In genomic region chr5:174272671-174273070, GRCh38 we compare ENCODE assay signal across 22 cellular contexts.
DNase-seq lines count a peak whose midpoint lies in the region; ATAC-seq, FAIRE-seq and TF ChIP-seq lines count a peak whose summit lies in the region.
"Had no signal": no experiment of that assay in that cellular context is flagged by ENCODE, and none has a peak within 500 bp of the region (broad histone marks: within the 10 kb centered on the region; RNA-seq: fewer than 3 reads in every experiment).

No MANE protein-coding gene starts in this region.

- no peak overlapping the region for H2BK120ac ChIP-seq in H1 (replicated peaks; ENCODE audit: low read depth, low read length)

- TF ChIP-seq CTCF in H1 (IDR thresholded peaks at IDR 0.05; ENCODE audit: control extremely low read depth in 1 of 3, insufficient read depth in 1 of 3, low read depth in 1 of 3, low read length in 3 of 3) = no peak
- TF ChIP-seq CTCF in BE2C (IDR thresholded peaks at IDR 0.05; ENCODE audit: low read depth, low read length) = no peak

- ATAC-seq in GM18909 (IDR thresholded peaks at IDR 0.05; ENCODE audit: poor library complexity, unreplicated experiment) (peak; percentile 21), GM21576 (IDR thresholded peaks at IDR 0.05; ENCODE audit: unreplicated experiment) (peak; percentile 24), HG03064 (IDR thresholded peaks at IDR 0.05; ENCODE audit: low read depth, unreplicated experiment) (peak; percentile 23)
- no peak for ATAC-seq in activated CD4-positive, alpha-beta T cell treated with anti-CD3 and anti-CD28 coated beads for 36 hours

- no peak overlapping the region for H2BK12ac ChIP-seq in H1 (ENCODE audit: low read depth, low read length)

- H3K27me3 ChIP-seq in H1 (replicated peaks in 1 of 4; ENCODE audit: control insufficient read depth in 3 of 4, extremely low read depth in 1 of 4, insufficient read depth in 3 of 4, low read length in 3 of 4) = no peaks in the 10 kb centered on the region; a peak in 1 of 7 replicates
- H3K27me3 ChIP-seq in BE2C = no peaks in the 10 kb centered on the region
- H3K27me3 ChIP-seq: SJCRH30, tibial artery had no signal

- H3K56ac ChIP-seq in H1 (replicated peaks; ENCODE audit: insufficient read length, low read depth, low read length) = no peak overlapping the region

- no peak overlapping the region for H2BK5ac ChIP-seq in H1 (ENCODE audit: low read depth, low read length)

- no peaks in the 10 kb centered on the region for H4K20me1 ChIP-seq in H1 (replicated peaks in 1 of 2; ENCODE audit: control insufficient read depth in 1 of 2, insufficient read depth in 2 of 2, low read length in 2 of 2)

- H3K23me2 ChIP-seq in H1 (ENCODE audit: low read depth, low read length) = no peaks in the 10 kb centered on the region; the same call in 1 of the 2 replicates

- no peak overlapping the region for H3K23ac ChIP-seq in H1 (ENCODE audit: insufficient read length)

- no peak for TF ChIP-seq POLR2A in H1 (IDR thresholded peaks at IDR 0.05; ENCODE audit: control extremely low read depth in 1 of 2, low read depth in 2 of 2, low read length in 2 of 2)

- H3K79me2 ChIP-seq in H1 (ENCODE audit: control insufficient read depth in 1 of 2, insufficient read depth in 2 of 2, low read length in 2 of 2) = no peaks in the 10 kb centered on the region

- CTCF ChIA-PET in H1 (lab: Charles Lee; ENCODE audit: partially characterized antibody) = interaction anchor here (0.6 to 0.8 kb wide), 3 partner anchors 9 to 227 kb away, joined by 3 to 4 read pairs (median 3); no protein-coding TSS in a partner anchor
- CTCF ChIA-PET in activated CD4-positive, alpha-beta T cell treated with anti-CD3 and anti-CD28 coated beads for 36 hours (lab: Charles Lee) = no interaction called here

- peak overlapping the region; percentile 59; the same call in 1 of the 2 replicates for H4K8ac ChIP-seq in H1 (ENCODE audit: extremely low read depth, insufficient read depth, low read length)

- no peak overlapping the region; the same call in 1 of the 2 replicates for H3K18ac ChIP-seq in H1 (ENCODE audit: extremely low read depth, low read length)

- no peak overlapping the region for H4K5ac ChIP-seq in H1 (ENCODE audit: insufficient read length, low read depth, low read length)

- H2AFZ ChIP-seq in H1 (ENCODE audit: low read length) = peak overlapping the region; percentile 67; the same call in 1 of the 2 replicates
- H2AFZ ChIP-seq: PC-9 had no signal

- 0 out of 4 replicates have a peak, but pooled peaks cover 0 to 3% of the 10 kb centered on the region in 2 experiments for H3K9me3 ChIP-seq in H1 (ENCODE audit: insufficient read depth in 2 of 2, low read depth in 1 of 2, low read length in 1 of 2)
- H3K9me3 ChIP-seq in BE2C = no peaks in the 10 kb centered on the region; the same call in 1 of the 2 replicates
- H3K9me3 ChIP-seq: SJCRH30 had no signal

- no peaks in the 10 kb centered on the region for H3K36me3 Mint-ChIP-seq in activated CD4-positive, alpha-beta T cell treated with anti-CD3 and anti-CD28 coated beads for 36 hours (ENCODE audit: low read depth)
- H3K36me3 Mint-ChIP-seq: brain; CD4-positive, alpha-beta memory T cell had no signal

- H3K36me3 ChIP-seq in H1 (ENCODE audit: control insufficient read depth in 2 of 4, insufficient read depth in 4 of 4, low read length in 3 of 4) (no peaks in the 10 kb centered on the region), BE2C (no peaks in the 10 kb centered on the region)
- H3K36me3 ChIP-seq: MG63, SJCRH30, tibial artery had no signal

- TF ChIP-seq RAD21 in H1 (IDR thresholded peaks at IDR 0.05 in 1 of 2, conservative IDR thresholded peaks at IDR 0.05 in 1 of 2; ENCODE audit: low read depth in 2 of 2, low read length in 2 of 2) = no peak

- peaks cover 5% of the 10 kb centered on the region for H3K27me3 Mint-ChIP-seq in activated CD4-positive, alpha-beta T cell treated with anti-CD3 and anti-CD28 coated beads for 36 hours
- H3K27me3 Mint-ChIP-seq: activated CD4-positive, alpha-beta T cell treated with anti-CD3 and anti-CD28 coated beads, Interleukin-2, amount 10 ng/mL, durations not matched to agents 24 days and 14 days had no signal

- FAIRE-seq in H1 (lab: Jason Lieb, UNC) = no peak

- no peak overlapping the region for H3K27ac ChIP-seq in H1 (ENCODE audit: low read depth, low read length)
- H3K27ac ChIP-seq: PC-9, SJCRH30, tibial artery had no signal

- no peak overlapping the region for H2BK20ac ChIP-seq in H1 (ENCODE audit: low read length)

- no peaks in the 10 kb centered on the region for H3K79me1 ChIP-seq in H1 (ENCODE audit: low read depth, low read length)

- H3K4me1 ChIP-seq in H1 (replicated peaks in 1 of 4; ENCODE audit: control insufficient read depth in 3 of 4, insufficient read depth in 4 of 4, low read length in 3 of 4) = no peaks in the 10 kb centered on the region
- no peaks in the 10 kb centered on the region for H3K4me1 ChIP-seq in BE2C
- H3K4me1 ChIP-seq: SJCRH30, tibial artery had no signal

- H3K4me3 ChIP-seq in H1 (ENCODE audit: extremely low read depth in 1 of 4, insufficient read depth in 2 of 4, low read depth in 3 of 4, low read length in 4 of 4) = no peak overlapping the region
- no peak overlapping the region for H3K4me3 ChIP-seq in BE2C (ENCODE audit: low read depth, low read length)
- H3K4me3 ChIP-seq: MG63, PC-9, SJCRH30, tibial artery had no signal

- H4K91ac ChIP-seq in H1 (replicated peaks; ENCODE audit: insufficient read length, low read length) = no peak overlapping the region

- TF ChIP-seq EP300 in H1 (IDR thresholded peaks at IDR 0.05; ENCODE audit: borderline replicate concordance in 1 of 2, low read depth in 2 of 2, low read length in 2 of 2) = no peak

- no peak overlapping the region for H3K4me3 Mint-ChIP-seq in activated CD4-positive, alpha-beta T cell treated with anti-CD3 and anti-CD28 coated beads for 36 hours
- H3K4me3 Mint-ChIP-seq: activated CD4-positive, alpha-beta T cell treated with anti-CD3 and anti-CD28 coated beads, Interleukin-2, amount 10 ng/mL, durations not matched to agents 24 days and 14 days; brain; CD4-positive, alpha-beta memory T cell; stimulated activated naive CD8-positive, alpha-beta T cell treated with anti-CD3 and anti-CD28 coated beads, Interleukin-15, Interleukin-2, amounts not matched to agents 100 ng/mL and 50 ng/mL, for 24 hours; T-helper 1 cell treated with Interleukin-12 subunit alpha and Interleukin-12 subunit beta and Interleukin-4 antibody, amounts not matched to agents 30 μg/mL and 1 μg/mL, for 36 hours had no signal

- intact Hi-C loops in activated CD4-positive, alpha-beta T cell treated with anti-CD3 and anti-CD28 coated beads for 36 hours (cut with DNase I, micrococcal nuclease) = no loop called here

- H3K27ac Mint-ChIP-seq in activated CD4-positive, alpha-beta T cell treated with anti-CD3 and anti-CD28 coated beads for 36 hours = no peak overlapping the region
- H3K27ac Mint-ChIP-seq: activated CD4-positive, alpha-beta T cell treated with anti-CD3 and anti-CD28 coated beads, Interleukin-2, amount 10 ng/mL, durations not matched to agents 24 days and 14 days; activated T-helper 2 cell treated with anti-CD3 and anti-CD28 coated beads, Interferon-gamma antibody, Interleukin-2, Interleukin-4, amounts not matched to agents 10 μg/mL and 5 μg/mL and 100 μg/mL, durations not matched to agents 14 hours and 24 hours and 36 hours; brain; CD4-positive, alpha-beta memory T cell; stimulated activated naive CD8-positive, alpha-beta T cell treated with anti-CD3 and anti-CD28 coated beads, Interleukin-15, Interleukin-2, amounts not matched to agents 100 ng/mL and 50 ng/mL, for 24 hours; T-helper 1 cell treated with Interleukin-12 subunit alpha and Interleukin-12 subunit beta and Interleukin-4 antibody, amounts not matched to agents 30 μg/mL and 1 μg/mL, for 36 hours had no signal

- 82% methylated on average over 2 of the region's 2 CpGs; no CpG with 5 or more reads in 1 of the 2 experiments for WGBS in H1 (ENCODE audit: extremely low coverage in 1 of 2, insufficient coverage in 1 of 2, insufficient read length in 1 of 2, insufficient replicate concordance in 2 of 2, low coverage in 1 of 2, low lambda C conversion rate in 2 of 2, missing lambda C conversion rate in 1 of 2), 2 experiments

- H2BK15ac ChIP-seq in H1 (ENCODE audit: low read length) = no peak overlapping the region

- H3K4me2 ChIP-seq in H1 (ENCODE audit: insufficient read depth in 1 of 2, low read depth in 2 of 2, low read length in 2 of 2) = no peak overlapping the region
- H3K4me2 ChIP-seq: PC-9 had no signal

- no peaks in the 10 kb centered on the region for H3K4me1 Mint-ChIP-seq in activated CD4-positive, alpha-beta T cell treated with anti-CD3 and anti-CD28 coated beads for 36 hours
- H3K4me1 Mint-ChIP-seq: activated CD4-positive, alpha-beta T cell treated with anti-CD3 and anti-CD28 coated beads, Interleukin-2, amount 10 ng/mL, durations not matched to agents 24 days and 14 days; brain; CD4-positive, alpha-beta memory T cell had no signal

- no peaks in the 10 kb centered on the region for H3K9me3 Mint-ChIP-seq in activated CD4-positive, alpha-beta T cell treated with anti-CD3 and anti-CD28 coated beads for 36 hours (ENCODE audit: low read depth)
- H3K9me3 Mint-ChIP-seq: activated T-helper 2 cell treated with anti-CD3 and anti-CD28 coated beads, Interferon-gamma antibody, Interleukin-2, Interleukin-4, amounts not matched to agents 10 μg/mL and 5 μg/mL and 100 μg/mL, durations not matched to agents 14 hours and 24 hours and 36 hours; T-helper 1 cell treated with Interleukin-12 subunit alpha and Interleukin-12 subunit beta and Interleukin-4 antibody, amounts not matched to agents 30 μg/mL and 1 μg/mL, for 36 hours had no signal

- DNase-seq in H1 (ENCODE audit: low read depth in 1 of 2, low spot score in 2 of 2) (no peak), SHP77 treated with DMSO at 0.1 percent for 48 hours (lab: John Stamatoyannopoulos, UW) (no peak), NCI-H2029 treated with DMSO at 0.1 percent for 48 hours (lab: John Stamatoyannopoulos, UW) (no peak), BE2C (no peak)
- DNase-seq in activated CD4-positive, alpha-beta T cell treated with anti-CD3 and anti-CD28 coated beads for 36 hours = no peak
- DNase-seq: activated CD4-positive, alpha-beta T cell treated with anti-CD3 and anti-CD28 coated beads, Interleukin-2, amount 10 ng/mL, durations not matched to agents 24 days and 14 days; CD4-positive, alpha-beta memory T cell; DMS153; MG63; NCI-H1694 treated with DMSO at 0.1 percent for 48 hours; NCI-H345; PC-9; SJCRH30; stimulated activated CD4-positive, alpha-beta T cell treated with anti-CD3 and anti-CD28 coated beads, Interleukin-4, amount 100 ng/mL, for 1 hour; tibial artery had no signal

- H3K14ac ChIP-seq in H1 (ENCODE audit: insufficient read length) = no peak overlapping the region

- no peak overlapping the region for H3K9ac ChIP-seq in H1 (replicated peaks in 1 of 4; ENCODE audit: extremely low read depth in 1 of 4, low read depth in 3 of 4, low read length in 3 of 4)

- POLR2A ChIA-PET in H1 (lab: Charles Lee; ENCODE audit: partially characterized antibody) = no interaction called here
- POLR2A ChIA-PET in activated CD4-positive, alpha-beta T cell treated with anti-CD3 and anti-CD28 coated beads for 36 hours (lab: Charles Lee) = interaction anchor here (0.5 kb wide), 1 partner anchor 87 kb away, joined by 3 read pairs; no protein-coding TSS in a partner anchor

- H3K4ac ChIP-seq in H1 (replicated peaks; ENCODE audit: insufficient read length, low read depth, low read length) = no peak overlapping the region

- no peak overlapping the region for H2AK5ac ChIP-seq in H1 (ENCODE audit: low read depth, low read length)
